In the genomic region with DNA sequence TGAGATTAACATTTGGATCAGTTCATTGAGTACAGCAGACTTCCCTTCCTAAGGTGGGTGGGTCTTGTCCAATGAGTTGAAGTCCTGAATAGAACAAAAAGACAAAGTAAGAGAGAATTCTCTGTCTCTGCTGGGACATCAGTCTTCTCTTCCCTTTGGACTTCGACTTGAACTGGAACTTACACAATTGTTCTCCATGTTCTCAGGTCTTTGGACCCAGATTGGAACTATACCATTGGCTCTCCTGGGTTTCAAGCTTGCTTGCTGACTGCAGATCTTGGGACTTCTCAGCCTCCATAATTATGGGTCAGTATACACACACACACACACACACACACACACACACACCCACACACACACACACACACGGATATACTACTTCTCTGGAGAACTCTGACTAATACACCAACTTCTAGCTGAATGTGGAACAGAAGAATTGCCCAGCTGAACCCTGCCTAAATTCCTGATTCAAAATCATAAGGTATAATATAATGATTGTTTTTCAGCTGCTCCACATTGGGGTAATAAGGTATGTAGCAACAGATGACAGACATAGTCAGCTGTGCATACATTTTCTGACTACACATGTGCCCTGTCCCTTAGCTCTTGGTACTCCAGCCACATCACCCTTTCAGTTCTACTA, we compare ENCODE assay signal across 21 cellular contexts.
DNase-seq lines count a peak whose midpoint lies in the region; ATAC-seq, FAIRE-seq and TF ChIP-seq lines count a peak whose summit lies in the region.
"Had no signal": no experiment of that assay in that cellular context is flagged by ENCODE, and none has a peak within 500 bp of the region (broad histone marks: within the 10 kb centered on the region; RNA-seq: fewer than 3 reads in every experiment).

No MANE protein-coding gene starts in this region.

- SMC1A ChIA-PET in GM12878 (lab: Charles Lee; ENCODE audit: uncharacterized antibody, unreplicated experiment) = interaction anchor here (0.6 to 4.0 kb wide), 18 partner anchors 8 to 399 kb away, joined by 3 to 72 read pairs (median 6); no protein-coding TSS in a partner anchor

- H3K36me3 Mint-ChIP-seq in activated CD8-positive, alpha-beta T cell treated with anti-CD3 and anti-CD28 coated beads, Interleukin-2, amount 10 ng/mL, durations not matched to agents 7 days and 5 days (ENCODE audit: low read depth) = no peaks in the 10 kb centered on the region
- H3K36me3 Mint-ChIP-seq: natural killer cell treated with Interleukin-12 subunit alpha and Interleukin-12 subunit beta and Interleukin-15 and Interleukin-18, amount 100 ng/mL, for 72 hours had no signal

- POLR2A ChIA-PET in A549 (lab: Yijun Ruan, JAX) = interaction anchor here (2.4 to 3.7 kb wide), 5 partner anchors 12 to 215 kb away, joined by 17 to 75 read pairs (median 69); no protein-coding TSS in a partner anchor
- POLR2A ChIA-PET in GM12878 (lab: Charles Lee) = no interaction called here
- POLR2A ChIA-PET in activated CD8-positive, alpha-beta T cell treated with anti-CD3 and anti-CD28 coated beads, Interleukin-2, amount 10 ng/mL, durations not matched to agents 7 days and 5 days (lab: Charles Lee) = interaction anchor here (1.2 to 1.8 kb wide), 2 partner anchors 70 to 403 kb away, joined by 4 to 7 read pairs; a partner anchor contains a TSS

- H3K9ac ChIP-seq in HUES48 (ENCODE audit: low read depth, low read length) = no peak overlapping the region
- no peak overlapping the region for H3K9ac ChIP-seq in GM12878 (ENCODE audit: control insufficient read depth, insufficient read depth, low read length)

- H2AFZ ChIP-seq in GM12878 (ENCODE audit: control insufficient read depth, low read depth, low read length) (no peak overlapping the region), osteoblast (ENCODE audit: low read length) (no peak overlapping the region)

- H3K36me3 ChIP-seq in HUES48 (ENCODE audit: control insufficient read depth, insufficient read depth, low read length) (0 out of 2 replicates have a peak, but pooled peaks cover 4% of the 10 kb centered on the region), GM12878 (ENCODE audit: control insufficient read depth in 2 of 2, insufficient read depth in 2 of 2, low read length in 1 of 2) (no peaks in the 10 kb centered on the region), mesodermal cell (ENCODE audit: control insufficient read depth, insufficient read depth, low read length) (no peaks in the 10 kb centered on the region), osteoblast (ENCODE audit: insufficient read depth, low read length) (no peaks in the 10 kb centered on the region)
- H3K36me3 ChIP-seq: lower lobe of right lung, transverse colon had no signal

- no peak overlapping the region for H3K4me3 Mint-ChIP-seq in activated CD8-positive, alpha-beta T cell treated with anti-CD3 and anti-CD28 coated beads, Interleukin-2, amount 10 ng/mL, durations not matched to agents 7 days and 5 days
- H3K4me3 Mint-ChIP-seq: activated naive CD8-positive, alpha-beta T cell treated with anti-CD3 and anti-CD28 coated beads, Interleukin-2, amount 50 U/mL, for 24 hours; natural killer cell treated with Interleukin-12 subunit alpha and Interleukin-12 subunit beta and Interleukin-15 and Interleukin-18, amount 100 ng/mL, for 72 hours had no signal

- TF ChIP-seq EP300 in A549 (IDR thresholded peaks at IDR 0.05) = no peak
- TF ChIP-seq EP300 in GM12878 (IDR thresholded peaks at IDR 0.05; ENCODE audit: borderline replicate concordance in 1 of 2, control insufficient read depth in 1 of 2, low read depth in 2 of 2, low read length in 2 of 2) = no peak

- no peaks in the 10 kb centered on the region for H3K27me3 ChIP-seq in HUES48 (ENCODE audit: control insufficient read depth, insufficient read depth, low read length)
- H3K27me3 ChIP-seq in GM12878 (replicated peaks in 1 of 2; ENCODE audit: control insufficient read depth in 2 of 2, insufficient read depth in 2 of 2, low read length in 1 of 2) = no peaks in the 10 kb centered on the region
- no peaks in the 10 kb centered on the region for H3K27me3 ChIP-seq in osteoblast (ENCODE audit: insufficient read depth, low read length)
- H3K27me3 ChIP-seq: transverse colon had no signal

- no peak for TF ChIP-seq RAD21 in A549 (conservative IDR thresholded peaks at IDR 0.05 in 1 of 2, IDR thresholded peaks at IDR 0.05 in 1 of 2)
- TF ChIP-seq RAD21 in GM12878 (IDR thresholded peaks at IDR 0.05; ENCODE audit: insufficient read depth, low read depth, low read length) = no peak

- H3K4me2 ChIP-seq in A549 (peak overlapping the region; percentile 73), GM12878 (ENCODE audit: control insufficient read depth, insufficient read depth) (no peak overlapping the region), osteoblast (ENCODE audit: insufficient read depth, low read length) (no peak overlapping the region)

- no peaks in the 10 kb centered on the region for H3K27me3 Mint-ChIP-seq in activated CD8-positive, alpha-beta T cell treated with anti-CD3 and anti-CD28 coated beads, Interleukin-2, amount 10 ng/mL, durations not matched to agents 7 days and 5 days (ENCODE audit: low read depth)
- H3K27me3 Mint-ChIP-seq: activated naive CD8-positive, alpha-beta T cell treated with anti-CD3 and anti-CD28 coated beads, Interleukin-2, amount 50 U/mL, for 24 hours had no signal

- H4K20me1 ChIP-seq in GM12878 (ENCODE audit: control insufficient read depth, insufficient read depth) (no peaks in the 10 kb centered on the region), osteoblast (ENCODE audit: insufficient read depth, low read length) (no peaks in the 10 kb centered on the region)

- TF ChIP-seq POLR2A in A549 (IDR thresholded peaks at IDR 0.05; ENCODE audit: low read length) (no peak), GM12878 (IDR thresholded peaks at IDR 0.05; ENCODE audit: low read depth, low read length) (no peak)

- no peak overlapping the region for H3K27ac Mint-ChIP-seq in activated CD8-positive, alpha-beta T cell treated with anti-CD3 and anti-CD28 coated beads, Interleukin-2, amount 10 ng/mL, durations not matched to agents 7 days and 5 days
- H3K27ac Mint-ChIP-seq: activated naive CD8-positive, alpha-beta T cell treated with anti-CD3 and anti-CD28 coated beads, Interleukin-2, amount 50 U/mL, for 24 hours; natural killer cell treated with Interleukin-12 subunit alpha and Interleukin-12 subunit beta and Interleukin-15 and Interleukin-18, amount 100 ng/mL, for 72 hours had no signal

- H3K9me3 ChIP-seq in A549 (peaks cover 20% of the 10 kb centered on the region), HUES48 (ENCODE audit: control insufficient read depth, insufficient read depth, low read length) (no peaks in the 10 kb centered on the region), GM12878 (replicated peaks; ENCODE audit: control insufficient read depth, insufficient read depth, low read length) (no peaks in the 10 kb centered on the region; the same call in 2 of the 3 replicates), mesodermal cell (ENCODE audit: control insufficient read depth, low read length) (peaks cover 15% of the 10 kb centered on the region), osteoblast (ENCODE audit: low read depth, low read length) (no peaks in the 10 kb centered on the region)
- H3K9me3 ChIP-seq: lower lobe of right lung, transverse colon had no signal

- no peaks in the 10 kb centered on the region for H3K9me3 Mint-ChIP-seq in activated CD8-positive, alpha-beta T cell treated with anti-CD3 and anti-CD28 coated beads, Interleukin-2, amount 10 ng/mL, durations not matched to agents 7 days and 5 days (ENCODE audit: insufficient read depth)
- H3K9me3 Mint-ChIP-seq: activated naive CD8-positive, alpha-beta T cell treated with anti-CD3 and anti-CD28 coated beads, Interleukin-2, amount 50 U/mL, for 24 hours; natural killer cell treated with Interleukin-12 subunit alpha and Interleukin-12 subunit beta and Interleukin-15 and Interleukin-18, amount 100 ng/mL, for 72 hours had no signal

- no TSS peak for BruUV-seq in GM12878 (replicated peaks; lab: Mats Ljungman, UMichigan)

- RAD21 ChIA-PET in GM12878 (lab: Charles Lee; ENCODE audit: unreplicated experiment) = interaction anchor here (0.7 to 4.4 kb wide), 9 partner anchors 61 to 413 kb away, joined by 3 to 76 read pairs (median 9); no protein-coding TSS in a partner anchor

- WGBS in A549 (ENCODE audit: missing lambda C conversion rate) = 84% methylated on average over 2 of the region's 2 CpGs
- 5% methylated on average over 2 of the region's 2 CpGs for WGBS in GM12878 (ENCODE audit: insufficient coverage, insufficient replicate concordance, low lambda C conversion rate, missing lambda C conversion rate)
- WGBS in mesodermal cell (ENCODE audit: insufficient coverage in 2 of 2), 2 experiments = 100% methylated on average over 1 of the region's 2 CpGs; no CpG with 5 or more reads in 1 of the 2 experiments

- H3K27ac ChIP-seq in A549 (peak overlapping the region; percentile 87 to 91), HUES48 (ENCODE audit: low read depth, low read length) (peak overlapping the region; percentile 96), GM12878 (ENCODE audit: control insufficient read depth, insufficient read depth) (no peak overlapping the region), mesodermal cell (ENCODE audit: low read depth, low read length, severe bottlenecking) (peak overlapping the region; percentile 88), osteoblast (ENCODE audit: low read depth, low read length) (no peak overlapping the region)
- H3K27ac ChIP-seq: lower lobe of right lung had no signal

- intact Hi-C loops in GM12878 (cut with micrococcal nuclease; ENCODE audit: unreplicated experiment) = no loop called here

- ATAC-seq in A549 = no peak
- ATAC-seq in GM12878 = no peak
- no peak for ATAC-seq in activated CD8-positive, alpha-beta T cell treated with anti-CD3 and anti-CD28 coated beads, Interleukin-2, amount 10 ng/mL, durations not matched to agents 7 days and 5 days
- ATAC-seq: activated naive CD8-positive, alpha-beta T cell treated with anti-CD3 and anti-CD28 coated beads, Interleukin-2, amount 50 U/mL, for 24 hours; natural killer cell treated with Interleukin-12 subunit alpha and Interleukin-12 subunit beta and Interleukin-15 and Interleukin-18, amount 100 ng/mL, for 72 hours had no signal

- in situ Hi-C loops in GM12878 (cut with MboI) = no loop called here

- DNase-seq in A549 (ENCODE audit: low read depth in 1 of 2, low spot score in 1 of 2) (no peak), GM12878 (ENCODE audit: low read depth, low spot score) (no peak), HCEC 1CT (no peak), osteoblast (ENCODE audit: insufficient read length, low spot score, missing footprints) (no peak), AG20443 (ENCODE audit: low spot score) (no peak)
- DNase-seq in activated CD8-positive, alpha-beta T cell treated with anti-CD3 and anti-CD28 coated beads, Interleukin-2, amount 10 ng/mL, durations not matched to agents 7 days and 5 days = no peak
- DNase-seq: activated CD4-positive, alpha-beta T cell treated with anti-CD3 and anti-CD28 coated beads for 1 hour; activated naive CD8-positive, alpha-beta T cell treated with anti-CD3 and anti-CD28 coated beads, Interleukin-2, amount 50 U/mL, for 24 hours; EL; glutamatergic neuron; H7; NCI-H1436; NCI-H2171; stimulated activated naive CD4-positive, alpha-beta T cell treated with Interleukin-2 at 50 U/mL for 16 hours; T1000; transverse colon had no signal

- H3K79me2 ChIP-seq in GM12878 (ENCODE audit: control insufficient read depth, insufficient read depth, low read length) (no peaks in the 10 kb centered on the region), osteoblast (ENCODE audit: insufficient read depth, low read length) (no peaks in the 10 kb centered on the region)

- CTCF ChIA-PET in A549 (lab: Yijun Ruan, JAX) (interaction anchor here (0.6 to 7.9 kb wide), 10 partner anchors 9 to 381 kb away, joined by 3 to 136 read pairs (median 26); no protein-coding TSS in a partner anchor), GM12878 (lab: Yijun Ruan, JAX) (interaction anchor here (0.6 to 10.1 kb wide), 14 partner anchors 10 to 381 kb away, joined by 3 to 204 read pairs (median 10); no protein-coding TSS in a partner anchor)
- CTCF ChIA-PET in activated CD8-positive, alpha-beta T cell treated with anti-CD3 and anti-CD28 coated beads, Interleukin-2, amount 10 ng/mL, durations not matched to agents 7 days and 5 days (lab: Charles Lee) = interaction anchor here (1.1 to 7.3 kb wide), 17 partner anchors 15 to 387 kb away, joined by 3 to 214 read pairs (median 16); no protein-coding TSS in a partner anchor

- H3K4me3 ChIP-seq in A549 (no peak overlapping the region), HUES48 (ENCODE audit: low read depth, low read length) (no peak overlapping the region), GM12878 (no peak overlapping the region), mesodermal cell (ENCODE audit: extremely low read depth, insufficient read depth, low read length, poor library complexity, severe bottlenecking) (no peak overlapping the region), osteoblast (ENCODE audit: insufficient read depth, low read length) (no peak overlapping the region)
- H3K4me3 ChIP-seq: lower lobe of right lung, transverse colon had no signal

- TF ChIP-seq CTCF in A549 (IDR thresholded peaks at IDR 0.05) = no peak
- no peak for TF ChIP-seq CTCF in GM12878 (IDR thresholded peaks at IDR 0.05 in 2 of 3, conservative IDR thresholded peaks at IDR 0.05 in 1 of 3; ENCODE audit: control insufficient read depth in 2 of 3, extremely low read depth in 1 of 3, insufficient read depth in 1 of 3, low read depth in 3 of 3, low read length in 3 of 3)
- TF ChIP-seq CTCF in osteoblast (IDR thresholded peaks at IDR 0.05; ENCODE audit: extremely low read depth, low read depth, low read length) = no peak

- peaks cover 46% of the 10 kb centered on the region for H3K4me1 ChIP-seq in A549
- H3K4me1 ChIP-seq in HUES48 (ENCODE audit: control insufficient read depth, insufficient read depth, low read length) = peaks cover 19% of the 10 kb centered on the region
- H3K4me1 ChIP-seq in GM12878 (ENCODE audit: control insufficient read depth, insufficient read depth, low read length) = peaks cover 8% of the 10 kb centered on the region
- H3K4me1 ChIP-seq in mesodermal cell (ENCODE audit: control insufficient read depth, insufficient read depth, low read length, poor library complexity, severe bottlenecking) = peaks cover 28% of the 10 kb centered on the region
- peaks cover 7% of the 10 kb centered on the region for H3K4me1 ChIP-seq in osteoblast (ENCODE audit: insufficient read depth, low read length)

- FAIRE-seq in A549 (lab: Jason Lieb, UNC) = no peak
- FAIRE-seq in GM12878 (lab: Jason Lieb, UNC) = no peak
- FAIRE-seq: islet of Langerhans had no signal

- peaks cover 35% of the 10 kb centered on the region for H3K4me1 Mint-ChIP-seq in activated CD8-positive, alpha-beta T cell treated with anti-CD3 and anti-CD28 coated beads, Interleukin-2, amount 10 ng/mL, durations not matched to agents 7 days and 5 days (ENCODE audit: low read depth)

Comparison
In these comparisons a context has a peak if more than half of its experiments do, and no peak if none do; other contexts are left out.
1. H3K27ac ChIP-seq: peak in A549 (2 of 2), HUES48 (single experiment) and mesodermal cell (single experiment); none in GM12878 (single experiment) and osteoblast (single experiment).